Comparison of ENCODE assay signal across 8 cellular contexts in the genomic region with DNA sequence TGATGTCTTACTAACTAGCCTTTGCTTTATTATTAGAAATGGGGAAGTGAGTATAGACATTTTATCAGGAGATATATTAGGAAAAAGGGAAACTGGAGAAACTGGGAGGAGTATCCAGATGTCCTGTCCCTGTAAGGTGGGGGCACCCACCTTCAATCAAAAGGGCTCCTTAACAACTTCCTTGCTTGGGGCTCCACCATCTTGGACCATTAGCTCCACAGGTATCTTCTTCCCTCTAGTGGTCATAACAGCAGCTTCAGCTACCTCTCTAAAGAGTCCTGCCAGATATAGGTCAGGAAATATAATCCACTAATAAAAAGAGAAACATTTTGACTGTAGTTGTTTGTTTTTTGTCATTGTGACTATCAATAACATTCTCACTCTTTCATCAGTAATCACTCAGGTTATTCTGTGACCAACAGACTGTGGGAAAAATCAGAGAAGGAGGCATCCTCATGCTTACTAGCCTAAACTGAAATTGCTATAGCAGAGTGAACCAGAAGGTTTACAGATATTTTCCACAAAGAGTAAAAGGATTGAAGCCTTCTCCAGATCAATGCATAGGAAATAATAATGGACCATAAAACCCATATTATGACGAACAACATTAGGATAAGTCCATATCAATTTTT. TPM values are rescaled to one million over a fixed set of nuclear protein-coding genes. Genes with fewer than 3 reads are reported as not detected.
DNase-seq lines count a peak whose midpoint lies in the region; ATAC-seq and TF ChIP-seq lines count a peak whose summit lies in the region.

No MANE protein-coding gene starts in this region.

- H3K27ac ChIP-seq in stomach: no peak overlapping the region

- peak in 3 of 7 experiments; percentile 9 to 16 (median 11) for TF ChIP-seq CTCF in stomach (IDR thresholded peaks at IDR 0.05)

- H3K9ac ChIP-seq in NT2/D1 (ENCODE audit: insufficient read length, low read depth): no peak overlapping the region

- no peaks in the 10 kb centered on the region for H3K4me1 ChIP-seq in NT2/D1 (ENCODE audit: insufficient read depth, insufficient read length)
- H3K4me1 ChIP-seq in stomach: no peaks in the 10 kb centered on the region

- no peaks in the 10 kb centered on the region for H3K9me3 ChIP-seq in NT2/D1 (ENCODE audit: insufficient read depth, low read length)
- H3K9me3 ChIP-seq in stomach: no peaks in the 10 kb centered on the region

- no peaks in the 10 kb centered on the region for H3K27me3 ChIP-seq in NT2/D1 (ENCODE audit: insufficient read depth, insufficient read length)
- H3K27me3 ChIP-seq in stomach: no peaks in the 10 kb centered on the region

- H3K4me3 ChIP-seq in NT2/D1 (ENCODE audit: insufficient read length, low read depth) (no peak overlapping the region), stomach (no peak overlapping the region)

- H3K36me3 ChIP-seq in NT2/D1 (ENCODE audit: insufficient read depth, insufficient read length, low read length) (no peaks in the 10 kb centered on the region), stomach (no peaks in the 10 kb centered on the region)

- no peak for TF ChIP-seq EP300 in stomach (IDR thresholded peaks at IDR 0.05)

- no peak for TF ChIP-seq POLR2A in stomach (IDR thresholded peaks at IDR 0.05)

- 73 to 89% (median 83%) methylated on average over 1 of the region's 1 CpG for WGBS in stomach, 5 donors

- DNase-seq in AG08396 (ENCODE audit: low spot score) (peak; percentile 40), NT2/D1 (ENCODE audit: low read depth, low spot score) (peak; percentile 23), fibroblast of the conjunctiva (ENCODE audit: low read depth) (peak; percentile 28), NCI-H1092 (lab: John Stamatoyannopoulos, UW) (no peak), stomach (no peak)
- DNase-seq in stimulated activated CD4-positive, alpha-beta T cell treated with anti-CD3 and anti-CD28 coated beads, Interleukin-4, amount 100 ng/mL, for 4 hours: no peak

- ATAC-seq in GM18867 (IDR thresholded peaks at IDR 0.05; ENCODE audit: unreplicated experiment) (peak; percentile 99), HG02970 (IDR thresholded peaks at IDR 0.05; ENCODE audit: low FRiP score, unreplicated experiment) (peak; percentile 72)

- intact Hi-C loops in stomach (cut with DNase I; ENCODE audit: low total_unique reads): no loop called here

RNA-seq across cellular contexts. Expression of a gene that starts 10.4 kb away (rescaled TPM):
- not detected for total RNA-seq in stomach
- not detected for polyA plus RNA-seq in stomach

RNA-seq across cellular contexts. Expression of a gene that starts 21.6 kb away (rescaled TPM):
- 1 to 10 TPM in 1 of 5 donors, not detected in 4; 1.3 TPM for total RNA-seq in stomach
- not detected for polyA plus RNA-seq in stomach

RNA-seq across cellular contexts. Expression of a gene that starts 32.8 kb away (rescaled TPM):
- total RNA-seq in stomach: under 1 TPM in 1 of 5 donors, not detected in 4; 0.92 TPM
- polyA plus RNA-seq in stomach: not detected

RNA-seq across cellular contexts. Expression of a gene that starts 36.7 kb away (rescaled TPM):
- 1,000 to 10,000 TPM in 1 of 5 donors, not detected in 4; 1,854 TPM for total RNA-seq in stomach
- under 1 TPM in 1 of 3 donors, not detected in 2; 0.75 TPM for polyA plus RNA-seq in stomach

RNA-seq across cellular contexts. Expression of a gene that starts 41.7 kb away (rescaled TPM):
- 1 to 10 TPM in 1 of 5 donors, not detected in 4; 6.2 TPM for total RNA-seq in stomach
- not detected for polyA plus RNA-seq in stomach

Comparison
In these comparisons a context has a peak if more than half of its experiments do, and no peak if none do; other contexts are left out.
1. DNase-seq: peak in AG08396 (single experiment), NT2/D1 (single experiment) and fibroblast of the conjunctiva (single experiment); none in stimulated activated CD4-positive, alpha-beta T cell treated with anti-CD3 and anti-CD28 coated beads, Interleukin-4, amount 100 ng/mL, for 4 hours (0 of 2), NCI-H1092 (single experiment) and stomach (single experiment).